9 cellular contexts compared by ENCODE assay signal in genomic region chr7:137882261-137882668, GRCh38. TPM values are rescaled to one million over a fixed set of nuclear protein-coding genes. Genes with fewer than 3 reads are reported as not detected.
DNase-seq lines count a peak whose midpoint lies in the region; ATAC-seq, FAIRE-seq and TF ChIP-seq lines count a peak whose summit lies in the region.
"Had no signal": no experiment of that assay in that cellular context is flagged by ENCODE, and none has a peak within 500 bp of the region (broad histone marks: within the 10 kb centered on the region; RNA-seq: fewer than 3 reads in every experiment).

No MANE protein-coding gene starts in this region.

- no peaks in the 10 kb centered on the region for H3K27me3 ChIP-seq in K562 (ENCODE audit: control insufficient read depth in 2 of 2, insufficient read depth in 2 of 2, low read length in 2 of 2)
- no peaks in the 10 kb centered on the region for H3K27me3 ChIP-seq in gastrocnemius medialis
- no peaks in the 10 kb centered on the region for H3K27me3 ChIP-seq in testis

- H3K4me2 ChIP-seq in K562 (ENCODE audit: insufficient read depth, low read length), result peak overlapping the region; percentile 25

- TF ChIP-seq EP300 in K562 (IDR thresholded peaks at IDR 0.05; ENCODE audit: low read length), result peak; percentile 72; the same call in 1 of the 2 replicates

- TF ChIP-seq CTCF in K562 (IDR thresholded peaks at IDR 0.05 in 2 of 3, conservative IDR thresholded peaks at IDR 0.05 in 1 of 3; ENCODE audit: insufficient read depth in 2 of 3, low read depth in 1 of 3, low read length in 3 of 3) (no peak), gastrocnemius medialis (IDR thresholded peaks at IDR 0.05 in 4 of 5, conservative IDR thresholded peaks at IDR 0.05 in 1 of 5) (no peak), testis (IDR thresholded peaks at IDR 0.05) (no peak)

- ATAC-seq in GM18499 (IDR thresholded peaks at IDR 0.05; ENCODE audit: insufficient read depth, unreplicated experiment) (peak; percentile 93), GM21717 (IDR thresholded peaks at IDR 0.05; ENCODE audit: unreplicated experiment) (peak; percentile 92), K562 (peak; percentile 85), gastrocnemius medialis (peak; percentile 85 to 91)

- POLR2A ChIA-PET in K562 (lab: Yijun Ruan, JAX), result interaction anchor here (1.0 kb wide), 1 partner anchor 185 kb away, joined by 4 read pairs; no protein-coding TSS in a partner anchor
- POLR2A ChIA-PET in activated CD4-positive, alpha-beta T cell treated with anti-CD3 and anti-CD28 coated beads, Interleukin-2, amount 10 ng/mL, durations not matched to agents 7 days and 5 days (lab: Charles Lee), result interaction anchor here (0.9 kb wide), 1 partner anchor 8 kb away, joined by 3 read pairs; no protein-coding TSS in a partner anchor

- H3K9ac ChIP-seq in K562 (ENCODE audit: insufficient read depth in 1 of 2, low read depth in 2 of 2, low read length in 2 of 2), result peak overlapping the region in 1 of 2 experiments; percentile 11; a peak in 1 of 4 replicates

- H4K20me1 ChIP-seq in K562 (replicated peaks; ENCODE audit: control insufficient read depth, insufficient read depth, low read length), result no peaks in the 10 kb centered on the region

- H3K36me3 ChIP-seq in K562 (ENCODE audit: control insufficient read depth, insufficient read depth, low read length) (peaks cover 85% of the 10 kb centered on the region), gastrocnemius medialis (peaks cover 0 to 32% of the 10 kb centered on the region in 2 donors), testis (ENCODE audit: low read depth, missing control alignments) (no peaks in the 10 kb centered on the region)

- no peak overlapping the region for H3K4me3 Mint-ChIP-seq in activated CD4-positive, alpha-beta T cell treated with anti-CD3 and anti-CD28 coated beads, Interleukin-2, amount 10 ng/mL, durations not matched to agents 7 days and 5 days
- H3K4me3 Mint-ChIP-seq: memory B cell had no signal

- WGBS in K562 (ENCODE audit: insufficient coverage, low coverage, missing lambda C conversion rate), result 4% methylated on average over 5 of the region's 5 CpGs
- 82 to 96% methylated on average over 2 to 5 of the region's 5 CpGs for WGBS in testis, 2 donors

- intact Hi-C loops in K562 (cut with micrococcal nuclease), result no loop called here
- intact Hi-C loops in gastrocnemius medialis (cut with DNase I; ENCODE audit: low total_unique reads), result no loop called here
- intact Hi-C loops in testis (cut with DNase I; ENCODE audit: low total_unique reads), result no loop called here

- H3K36me3 Mint-ChIP-seq in activated CD4-positive, alpha-beta T cell treated with anti-CD3 and anti-CD28 coated beads, Interleukin-2, amount 10 ng/mL, durations not matched to agents 7 days and 5 days (ENCODE audit: low read depth), result peaks cover 28% of the 10 kb centered on the region

- H3K4me1 Mint-ChIP-seq in activated CD4-positive, alpha-beta T cell treated with anti-CD3 and anti-CD28 coated beads, Interleukin-2, amount 10 ng/mL, durations not matched to agents 7 days and 5 days, result peaks cover 6% of the 10 kb centered on the region
- H3K4me1 Mint-ChIP-seq: memory B cell had no signal

- H3K9me3 ChIP-seq in K562 (replicated peaks; ENCODE audit: control insufficient read depth, insufficient read depth, low read depth, low read length) (no peaks in the 10 kb centered on the region), gastrocnemius medialis (no peaks in the 10 kb centered on the region), testis (no peaks in the 10 kb centered on the region)

- TF ChIP-seq POLR2A in K562 (conservative IDR thresholded peaks at IDR 0.05), result no peak
- TF ChIP-seq POLR2A in gastrocnemius medialis (IDR thresholded peaks at IDR 0.05), result peak; percentile 12 to 53
- TF ChIP-seq POLR2A in testis (IDR thresholded peaks at IDR 0.05), result no peak

- H2AFZ ChIP-seq in K562 (ENCODE audit: low read depth, low read length), result peak overlapping the region; percentile 25; the same call in 1 of the 2 replicates

- FAIRE-seq in K562 (lab: Jason Lieb, UNC), result peak; percentile 95

- no peaks in the 10 kb centered on the region for H3K9me3 Mint-ChIP-seq in activated CD4-positive, alpha-beta T cell treated with anti-CD3 and anti-CD28 coated beads, Interleukin-2, amount 10 ng/mL, durations not matched to agents 7 days and 5 days
- H3K9me3 Mint-ChIP-seq: memory B cell had no signal

- no peaks in the 10 kb centered on the region for H3K79me2 ChIP-seq in K562 (ENCODE audit: control insufficient read depth, insufficient read depth, low read length)

- H3K4me1 ChIP-seq in K562 (replicated peaks in 1 of 2; ENCODE audit: control insufficient read depth in 2 of 2, insufficient read depth in 2 of 2, low read length in 2 of 2), result peaks cover 13 to 28% of the 10 kb centered on the region in 2 experiments; a peak in 4 of 5 replicates
- peaks cover 23 to 44% of the 10 kb centered on the region in 2 donors for H3K4me1 ChIP-seq in gastrocnemius medialis
- peaks cover 9% of the 10 kb centered on the region for H3K4me1 ChIP-seq in testis

- H3K27ac ChIP-seq in K562 (ENCODE audit: extremely low read depth, low read depth, low read length), result peak overlapping the region; percentile 68; the same call in 2 of the 3 replicates
- H3K27ac ChIP-seq in gastrocnemius medialis, result peak overlapping the region; percentile 42 to 81 (median 78)
- no peak overlapping the region for H3K27ac ChIP-seq in testis

- no peak overlapping the region for H3K27ac Mint-ChIP-seq in activated CD4-positive, alpha-beta T cell treated with anti-CD3 and anti-CD28 coated beads, Interleukin-2, amount 10 ng/mL, durations not matched to agents 7 days and 5 days
- H3K27ac Mint-ChIP-seq: memory B cell had no signal

- H3K4me3 ChIP-seq in K562 (no peak overlapping the region), gastrocnemius medialis (no peak overlapping the region), testis (no peak overlapping the region)

- in situ Hi-C loops in K562 (cut with MboI) (no loop called here), gastrocnemius medialis (cut with MboI; ENCODE audit: low sequenced_read_pairs in 4 of 4) (no loop called here)

- no TSS peak for BruUV-seq in K562 (replicated peaks; lab: Mats Ljungman, UMichigan)

- H3K27me3 Mint-ChIP-seq in activated CD4-positive, alpha-beta T cell treated with anti-CD3 and anti-CD28 coated beads, Interleukin-2, amount 10 ng/mL, durations not matched to agents 7 days and 5 days, result no peaks in the 10 kb centered on the region
- H3K27me3 Mint-ChIP-seq: memory B cell had no signal

- CTCF ChIA-PET in K562 (lab: Yijun Ruan, JAX; ENCODE audit: low intra/inter-chr PET ratio), result no interaction called here
- CTCF ChIA-PET in activated CD4-positive, alpha-beta T cell treated with anti-CD3 and anti-CD28 coated beads, Interleukin-2, amount 10 ng/mL, durations not matched to agents 7 days and 5 days (lab: Charles Lee), result interaction anchor here (1.0 to 1.4 kb wide), 3 partner anchors 11 to 127 kb away, joined by 3 to 4 read pairs (median 4); no protein-coding TSS in a partner anchor

- peak; percentile 9 for DNase-seq in HT-29 (ENCODE audit: low spot score)
- peak; percentile 60 to 89 (median 78) for DNase-seq in K562 (ENCODE audit: extremely low read depth in 1 of 4, low spot score in 3 of 4)
- peak; percentile 53 to 68 for DNase-seq in gastrocnemius medialis
- DNase-seq in testis, result no peak
- no peak for DNase-seq in T-helper 9 cell
- DNase-seq in activated CD4-positive, alpha-beta T cell treated with anti-CD3 and anti-CD28 coated beads, Interleukin-2, amount 10 ng/mL, durations not matched to agents 7 days and 5 days, result no peak

- H3K9me1 ChIP-seq in K562 (ENCODE audit: control insufficient read depth, insufficient read depth, low read length), result peaks cover 3% of the 10 kb centered on the region

- TF ChIP-seq RAD21 in K562 (CRISPR knock-in tag; conservative IDR thresholded peaks at IDR 0.05 in 1 of 2, IDR thresholded peaks at IDR 0.05 in 1 of 2), result 0 out of 4 replicates have a peak, but pooled peaks of 1 of the 2 experiments have one; percentile 5

TF ChIP-seq in K562, 482 proteins besides CTCF, POLR2A, EP300 and RAD21 (continues in another document):
- TF ChIP-seq ZBTB2 (IDR thresholded peaks at IDR 0.05), result peak; percentile 27; the same call in 1 of the 2 replicates

RNA-seq across cellular contexts. Expression of gene DGKI, which starts 35.5 kb away (rescaled TPM):
- total RNA-seq in HT-29 (2014; rRNA removed; shearing (Covaris generic)), result not detected in 2 replicates
- not detected in 2 replicates for total RNA-seq in K562 (2011; cell fraction: chromatin; rRNA removed; ENCODE audit: low replicate concordance)
- total RNA-seq in K562 (2011; cell fraction: nucleolus; rRNA removed), result 0.33 TPM in 1 of 2 replicates, not detected in the other
- not detected in 2 replicates for total RNA-seq in K562 (2011; cell fraction: nucleoplasm; rRNA removed)
- 0.54 TPM in 1 of 2 replicates, not detected in the other for total RNA-seq in K562 (2014; rRNA removed)
- total RNA-seq in K562 (2014; rRNA removed; fragmentation: Illumina TruSeq; extraction: Trizol), result not detected in 2 replicates
- total RNA-seq in K562 (2015; rRNA removed; fragmentation: Illumina TruSeq; extraction: Trizol), result 0.11 TPM in 1 of 2 replicates, not detected in the other
- not detected in 2 replicates for total RNA-seq in K562 (2021)
- polyA plus RNA-seq in K562 (2011; rRNA removed), result 0.18 TPM in 1 of 2 replicates, not detected in the other
- polyA plus RNA-seq in K562 (2011; cell fraction: cytosol; rRNA removed), result not detected in 2 replicates
- polyA plus RNA-seq in K562 (2011; cell fraction: nucleus; rRNA removed), result 0.01 and 0.03 TPM in 2 replicates
- 0.01 and 0.19 TPM in 2 replicates for polyA plus RNA-seq in K562 (2012)
- polyA plus RNA-seq in K562 (2014; fragmentation: Illumina TruSeq; extraction: Trizol), result not detected in 2 replicates
- under 1 TPM in 1 of 2 experiments, not detected in 1; 0.11 TPM for polyA plus RNA-seq in K562 (2014; fragmentation: Nextera tagmentation; extraction: Ambion mirVana)
- polyA plus RNA-seq in K562 (2014; rRNA removed), result not detected in 2 replicates
- polyA minus RNA-seq in K562 (2011; rRNA and poly(A)+ RNA removed), result 0.09 and 0.18 TPM in 2 replicates
- polyA minus RNA-seq in K562 (2011; cell fraction: cytosol; rRNA and poly(A)+ RNA removed), result not detected in 2 replicates
- not detected in 2 replicates for polyA minus RNA-seq in K562 (2011; cell fraction: nucleus; rRNA and poly(A)+ RNA removed)
- 1 to 10 TPM in 1 of 4 donors, under 1 TPM in 2, not detected in 1; 0.02 to 1.8 (median 0.07) TPM for total RNA-seq in gastrocnemius medialis
- 1 to 10 TPM; 3.2 to 4.3 TPM for total RNA-seq in testis
- 6.6 TPM for polyA plus RNA-seq in testis (ENCODE audit: insufficient read depth, low read depth, low replicate concordance)
- total RNA-seq in activated CD4-positive, alpha-beta T cell treated with anti-CD3 and anti-CD28 coated beads, Interleukin-2, amount 10 ng/mL, durations not matched to agents 7 days and 5 days, result under 1 TPM; 0.06 to 0.25 TPM

Comparison
In these comparisons a context has a peak if more than half of its experiments do, and no peak if none do; other contexts are left out.
1. DNase-seq: peak in HT-29 (single experiment), K562 (4 of 4) and gastrocnemius medialis (2 of 2); none in testis (single experiment), T-helper 9 cell (single experiment) and activated CD4-positive, alpha-beta T cell treated with anti-CD3 and anti-CD28 coated beads, Interleukin-2, amount 10 ng/mL, durations not matched to agents 7 days and 5 days (single experiment).
2. H3K27ac ChIP-seq: peak in K562 (single experiment) and gastrocnemius medialis (4 of 4); none in testis (0 of 2).
3. POLR2A ChIP-seq: peak in gastrocnemius medialis (2 of 2); none in K562 (single experiment) and testis (single experiment).
4. Peak in every context shown above with its lines, with median percentiles within 50 percentile points of each other: ATAC-seq.